ENCODE assay signal across 17 cellular contexts in the genomic region with DNA sequence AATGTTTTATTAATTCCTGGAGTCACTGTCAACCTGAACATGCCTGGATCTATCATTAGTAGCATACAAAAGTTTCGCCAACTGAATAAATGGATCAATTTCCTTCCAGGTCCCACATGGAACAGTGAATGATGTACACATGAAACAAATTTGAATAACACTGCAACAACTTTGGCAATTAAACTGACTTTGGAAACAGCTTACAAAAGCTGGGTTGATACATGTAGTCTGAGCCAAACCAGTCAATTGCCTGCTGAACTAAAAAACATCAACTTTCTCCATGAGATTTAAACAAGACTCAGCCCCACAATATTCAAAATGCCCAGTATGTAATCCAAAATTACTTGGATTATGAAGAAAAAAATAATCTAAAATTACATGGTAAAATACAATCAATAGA.
DNase-seq lines count a peak whose midpoint lies in the region; ATAC-seq and TF ChIP-seq lines count a peak whose summit lies in the region.
"Had no signal": no experiment of that assay in that cellular context is flagged by ENCODE, and none has a peak within 500 bp of the region (broad histone marks: within the 10 kb centered on the region; RNA-seq: fewer than 3 reads in every experiment).

No MANE protein-coding gene starts in this region.

- no peaks in the 10 kb centered on the region for H3K9me1 ChIP-seq in IMR-90 (ENCODE audit: insufficient read depth, low read length)

- BruUV-seq in IMR-90 (replicated peaks; lab: Mats Ljungman, UMichigan), result no TSS peak

- dilution Hi-C loops in IMR-90 (cut with HindIII; ENCODE audit: low sequenced_read_pairs, unreplicated experiment), result no loop called here

- H4K20me1 ChIP-seq in IMR-90 (ENCODE audit: insufficient read depth, low read length) (no peaks in the 10 kb centered on the region), hepatocyte (ENCODE audit: insufficient read depth, poor library complexity, severe bottlenecking) (no peaks in the 10 kb centered on the region)

- TF ChIP-seq EP300 in esophagus muscularis mucosa (IDR thresholded peaks at IDR 0.05), result no peak

- no peak overlapping the region for H2BK120ac ChIP-seq in IMR-90 (ENCODE audit: low read depth, low read length)

- no peak overlapping the region for H2AK5ac ChIP-seq in IMR-90 (ENCODE audit: low read depth, low read length)

- H3K18ac ChIP-seq in IMR-90 (ENCODE audit: low read depth, low read length), result peak overlapping the region; percentile 64; the same call in 1 of the 2 replicates

- H2BK5ac ChIP-seq in IMR-90 (ENCODE audit: low read depth, low read length, poor library complexity, severe bottlenecking), result no peak overlapping the region

- H3K23ac ChIP-seq in IMR-90 (ENCODE audit: low read depth, low read length), result no peak overlapping the region

- H3K79me1 ChIP-seq in IMR-90 (ENCODE audit: low read depth in 1 of 2, low read length in 2 of 2), result no peaks in the 10 kb centered on the region

- no peaks in the 10 kb centered on the region for H3K9me2 ChIP-seq in hepatocyte (replicated peaks; ENCODE audit: insufficient read depth)

- no peak overlapping the region for H3K4ac ChIP-seq in IMR-90 (ENCODE audit: low read depth, low read length)

- TF ChIP-seq CTCF in IMR-90 (conservative IDR thresholded peaks at IDR 0.05; ENCODE audit: low read depth, low read length) (no peak), esophagus muscularis mucosa (IDR thresholded peaks at IDR 0.05) (no peak), hepatocyte (IDR thresholded peaks at IDR 0.05; ENCODE audit: poor library complexity) (no peak)

- no peak for ATAC-seq in IMR-90 (ENCODE audit: low read depth)
- ATAC-seq: A549 had no signal

- H3K9me3 ChIP-seq in IMR-90 (ENCODE audit: control insufficient read depth, insufficient read depth, low read length) (0 out of 2 replicates have a peak, but pooled peaks cover under 1% of the 10 kb centered on the region), esophagus muscularis mucosa (no peaks in the 10 kb centered on the region), hepatocyte (ENCODE audit: low read depth) (no peaks in the 10 kb centered on the region), skeletal muscle tissue (ENCODE audit: control insufficient read depth in 3 of 3, low read length in 3 of 3) (no peaks in the 10 kb centered on the region)
- H3K9me3 ChIP-seq: A549 had no signal

- no peak overlapping the region for H4K91ac ChIP-seq in IMR-90 (ENCODE audit: insufficient read depth, low read depth, low read length)

- in situ Hi-C loops in IMR-90 (cut with MboI; ENCODE audit: low sequenced_read_pairs), result no loop called here

- peak overlapping the region in 1 of 2 experiments; percentile 24; a peak in 1 of 4 replicates for H4K8ac ChIP-seq in IMR-90 (ENCODE audit: low read depth in 2 of 2, low read length in 2 of 2)

- intact Hi-C loops in IMR-90 (cut with micrococcal nuclease), result no loop called here
- intact Hi-C loops in esophagus muscularis mucosa (cut with DNase I), result no loop called here

- no peaks in the 10 kb centered on the region for H3K79me2 ChIP-seq in hepatocyte

- H3K36me3 ChIP-seq in IMR-90 (ENCODE audit: control insufficient read depth, insufficient read depth, low read length) (no peaks in the 10 kb centered on the region), esophagus muscularis mucosa (no peaks in the 10 kb centered on the region), hepatocyte (replicated peaks; ENCODE audit: insufficient read depth, low read depth) (no peaks in the 10 kb centered on the region), skeletal muscle tissue (ENCODE audit: control insufficient read depth in 3 of 3, insufficient read depth in 3 of 3, low read length in 3 of 3) (no peaks in the 10 kb centered on the region)

- H3K4me2 ChIP-seq in IMR-90 (ENCODE audit: low read depth, low read length) (no peak overlapping the region), hepatocyte (no peak overlapping the region)
- H3K4me2 ChIP-seq: A549 had no signal

- 0 out of 2 replicates have a peak overlapping the region, but pooled peaks have one; percentile 32 for H4K5ac ChIP-seq in IMR-90 (ENCODE audit: low read depth, low read length)

- H3K27me3 ChIP-seq in IMR-90 (ENCODE audit: control insufficient read depth, insufficient read depth, low read length) (no peaks in the 10 kb centered on the region), esophagus muscularis mucosa (no peaks in the 10 kb centered on the region), hepatocyte (no peaks in the 10 kb centered on the region), skeletal muscle tissue (ENCODE audit: control insufficient read depth in 3 of 3, insufficient read depth in 3 of 3, low read length in 3 of 3) (no peaks in the 10 kb centered on the region)

- no peak overlapping the region for H2AFZ ChIP-seq in IMR-90 (replicated peaks; ENCODE audit: low read length, poor library complexity)
- peak overlapping the region; percentile 12 for H2AFZ ChIP-seq in hepatocyte

- 100% methylated on average over 1 of the region's 1 CpG; no CpG with 5 or more reads in 1 of the 2 experiments for WGBS in IMR-90 (ENCODE audit: extremely low coverage in 2 of 2, insufficient read length in 1 of 2), 2 experiments
- WGBS in esophagus muscularis mucosa, result 89% methylated on average over 1 of the region's 1 CpG
- WGBS in hepatocyte (ENCODE audit: low lambda C conversion rate, missing lambda C conversion rate), result 100% methylated on average over 1 of the region's 1 CpG

- no peak for TF ChIP-seq RAD21 in IMR-90 (IDR thresholded peaks at IDR 0.05; ENCODE audit: low read length)

- TF ChIP-seq POLR2A in IMR-90 (IDR thresholded peaks at IDR 0.05; ENCODE audit: low read depth, low read length) (no peak), esophagus muscularis mucosa (IDR thresholded peaks at IDR 0.05; ENCODE audit: low read depth) (no peak)

- H3K4me3 ChIP-seq in IMR-90 (ENCODE audit: insufficient read depth, low read depth, low read length) (no peak overlapping the region), esophagus muscularis mucosa (no peak overlapping the region), hepatocyte (no peak overlapping the region), skeletal muscle tissue (ENCODE audit: low read length in 3 of 3) (no peak overlapping the region)
- H3K4me3 ChIP-seq: A549, SK-N-MC had no signal

- no peak overlapping the region for H2BK20ac ChIP-seq in IMR-90 (ENCODE audit: low read depth, low read length)

- no peak overlapping the region for H2BK15ac ChIP-seq in IMR-90 (ENCODE audit: low read depth, low read length)

- H3K9ac ChIP-seq in IMR-90 (ENCODE audit: low read depth, low read length) (no peak overlapping the region), skeletal muscle tissue (ENCODE audit: low read depth in 1 of 3, low read length in 3 of 3) (no peak overlapping the region)

- H3K56ac ChIP-seq in IMR-90 (ENCODE audit: extremely low read depth, insufficient read depth, low read length), result no peak overlapping the region

- H3K4me1 ChIP-seq in IMR-90 (ENCODE audit: control insufficient read depth, insufficient read depth, low read length) (peaks cover 4% of the 10 kb centered on the region; the same call in 1 of the 2 replicates), esophagus muscularis mucosa (peaks cover 0 to 13% (median 6%) of the 10 kb centered on the region in 4 donors), hepatocyte (ENCODE audit: insufficient read depth) (peaks cover 38% of the 10 kb centered on the region), skeletal muscle tissue (ENCODE audit: control insufficient read depth in 3 of 3, insufficient read depth in 3 of 3, low read length in 3 of 3) (peaks cover 0 to 4% (median 0%) of the 10 kb centered on the region in 3 donors)
- H3K4me1 ChIP-seq: A549 had no signal

- POLR2A ChIA-PET in IMR-90 (lab: Charles Lee; ENCODE audit: unreplicated experiment), result no interaction called here

- H3K27ac ChIP-seq in IMR-90 (ENCODE audit: insufficient read depth, low read length) (no peak overlapping the region), esophagus muscularis mucosa (replicated peaks in 1 of 4) (peak overlapping the region in 3 of 4 donors; percentile 16 to 51 (median 37)), hepatocyte (peak overlapping the region; percentile 68), skeletal muscle tissue (ENCODE audit: low read depth, low read length) (peak overlapping the region; percentile 54)
- H3K27ac ChIP-seq: A549, SK-N-MC had no signal

- no peak overlapping the region for H2AK9ac ChIP-seq in IMR-90 (replicated peaks; ENCODE audit: low read depth, low read length, poor library complexity)

- DNase-seq in IMR-90 (no peak), esophagus muscularis mucosa (ENCODE audit: extremely low spot score) (no peak), hepatocyte (ENCODE audit: low spot score) (no peak), ureter (ENCODE audit: low spot score) (no peak), NCI-H524 treated with DMSO at 0.1 percent for 48 hours (lab: John Stamatoyannopoulos, UW) (no peak), iPS-NIHi7 (ENCODE audit: extremely low spot score) (no peak)
- DNase-seq: GF-D8, NCI-H1105 treated with DMSO at 0.1 percent for 48 hours, NCI-H1694, NCI-H2081 treated with DMSO at 0.1 percent for 48 hours, NCI-H446, NCI-H526 treated with DMSO at 0.1 percent for 48 hours, OCI-M1, SHP77 treated with DMSO at 0.1 percent for 48 hours had no signal

- CTCF ChIA-PET in IMR-90 (lab: Yijun Ruan, JAX), result interaction anchor here (0.7 kb wide), 1 partner anchor 1269 kb away, joined by 3 read pairs; no protein-coding TSS in a partner anchor

- no peak overlapping the region for H3K14ac ChIP-seq in IMR-90 (replicated peaks; ENCODE audit: low read depth, low read length)

TF ChIP-seq in IMR-90, 13 proteins besides CTCF, POLR2A, EP300 and RAD21 (continues in another document):
- no peak for TF ChIP-seq NFE2L2 (IDR thresholded peaks at IDR 0.05; ENCODE audit: low read depth, low read length)
- TF ChIP-seq MXI1 (IDR thresholded peaks at IDR 0.05; ENCODE audit: borderline replicate concordance, low read depth, low read length), result no peak
- TF ChIP-seq FOS (IDR thresholded peaks at IDR 0.05; ENCODE audit: low read depth, low read length), result no peak
- TF ChIP-seq SMC3 (IDR thresholded peaks at IDR 0.05; ENCODE audit: low read depth, low read length), result no peak
- no peak for TF ChIP-seq USF2 (IDR thresholded peaks at IDR 0.05; ENCODE audit: low read depth, low read length)
